In the genomic region with DNA sequence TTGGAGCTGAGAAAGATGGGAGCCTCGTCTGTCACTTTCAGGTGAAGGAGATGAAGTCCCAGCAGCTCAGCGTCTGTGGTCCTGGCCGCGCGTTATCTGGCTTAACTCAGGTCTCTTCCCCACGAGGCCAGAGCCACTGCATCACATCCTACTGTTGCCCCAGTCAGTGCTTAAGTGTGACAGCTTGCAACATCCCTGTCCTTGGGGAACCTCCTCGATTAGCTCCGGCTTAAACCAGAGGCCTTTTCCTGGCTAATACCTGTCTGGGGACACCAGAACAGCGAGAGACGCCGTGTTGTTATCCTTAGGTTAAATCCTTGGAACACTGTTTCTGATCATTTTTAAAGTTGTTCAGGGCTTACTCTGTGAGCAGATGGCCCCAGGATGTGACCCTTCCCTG, we compare ENCODE assay signal across 14 cellular contexts.
DNase-seq lines count a peak whose midpoint lies in the region; ATAC-seq lines count a peak whose summit lies in the region.
"Had no signal": no experiment of that assay in that cellular context is flagged by ENCODE, and none has a peak within 500 bp of the region (broad histone marks: within the 10 kb centered on the region; RNA-seq: fewer than 3 reads in every experiment).

No MANE protein-coding gene starts in this region.

- DNase-seq in activated naive CD4-positive, alpha-beta T cell treated with anti-CD3 and anti-CD28 coated beads for 36 hours = no peak
- peak; percentile 96 for DNase-seq in NCI-H82 treated with DMSO at 0.1 percent for 48 hours (lab: John Stamatoyannopoulos, UW; ENCODE audit: unreplicated experiment)
- DNase-seq in central memory CD8-positive, alpha-beta T cell (ENCODE audit: low spot score in 2 of 2) = no peak
- DNase-seq in sciatic nerve (ENCODE audit: low spot score) = no peak
- DNase-seq in T-helper 2 cell treated with Interferon-gamma antibody and Interleukin-4, amounts not matched to agents 5 μg/mL and 100 μg/mL, for 36 hours (ENCODE audit: low spot score) = no peak
- DNase-seq in HuH-7.5 (ENCODE audit: low spot score) = no peak
- DNase-seq: MG63, NCI-H1930, NCI-H2171, NCI-H510A had no signal

- peaks cover 11% of the 10 kb centered on the region for H3K36me3 Mint-ChIP-seq in activated naive CD4-positive, alpha-beta T cell treated with anti-CD3 and anti-CD28 coated beads, Interleukin-2, amount 50 U/mL, for 24 hours
- no peaks in the 10 kb centered on the region for H3K36me3 Mint-ChIP-seq in activated naive CD4-positive, alpha-beta T cell treated with anti-CD3 and anti-CD28 coated beads for 36 hours (ENCODE audit: low read depth)
- peaks cover 2% of the 10 kb centered on the region for H3K36me3 Mint-ChIP-seq in central memory CD8-positive, alpha-beta T cell (ENCODE audit: insufficient read depth)
- peaks cover 8% of the 10 kb centered on the region for H3K36me3 Mint-ChIP-seq in T-helper 2 cell treated with Interferon-gamma antibody and Interleukin-4, amounts not matched to agents 5 μg/mL and 100 μg/mL, for 36 hours (ENCODE audit: low read depth)
- H3K36me3 Mint-ChIP-seq: CD14-positive monocyte had no signal

- CTCF ChIA-PET in activated naive CD4-positive, alpha-beta T cell treated with anti-CD3 and anti-CD28 coated beads for 36 hours (lab: Charles Lee) = interaction anchor here (0.9 kb wide), 1 partner anchor 477 kb away, joined by 3 read pairs; no protein-coding TSS in a partner anchor

- H3K27me3 Mint-ChIP-seq in activated naive CD4-positive, alpha-beta T cell treated with anti-CD3 and anti-CD28 coated beads, Interleukin-2, amount 50 U/mL, for 24 hours = no peaks in the 10 kb centered on the region
- H3K27me3 Mint-ChIP-seq in activated naive CD4-positive, alpha-beta T cell treated with anti-CD3 and anti-CD28 coated beads for 36 hours (ENCODE audit: low read depth) = no peaks in the 10 kb centered on the region
- H3K27me3 Mint-ChIP-seq in central memory CD8-positive, alpha-beta T cell = no peaks in the 10 kb centered on the region
- peaks cover 28% of the 10 kb centered on the region for H3K27me3 Mint-ChIP-seq in T-helper 2 cell treated with Interferon-gamma antibody and Interleukin-4, amounts not matched to agents 5 μg/mL and 100 μg/mL, for 36 hours (ENCODE audit: low read depth)

- peaks cover 43% of the 10 kb centered on the region for H3K4me1 Mint-ChIP-seq in activated naive CD4-positive, alpha-beta T cell treated with anti-CD3 and anti-CD28 coated beads, Interleukin-2, amount 50 U/mL, for 24 hours
- peaks cover 38% of the 10 kb centered on the region for H3K4me1 Mint-ChIP-seq in activated naive CD4-positive, alpha-beta T cell treated with anti-CD3 and anti-CD28 coated beads for 36 hours (ENCODE audit: low read depth)
- H3K4me1 Mint-ChIP-seq in central memory CD8-positive, alpha-beta T cell = peaks cover 61% of the 10 kb centered on the region
- peaks cover 42% of the 10 kb centered on the region for H3K4me1 Mint-ChIP-seq in T-helper 2 cell treated with Interferon-gamma antibody and Interleukin-4, amounts not matched to agents 5 μg/mL and 100 μg/mL, for 36 hours (ENCODE audit: low read depth)
- H3K4me1 Mint-ChIP-seq: CD14-positive monocyte had no signal

- no peak overlapping the region for H3K4me3 Mint-ChIP-seq in activated naive CD4-positive, alpha-beta T cell treated with anti-CD3 and anti-CD28 coated beads, Interleukin-2, amount 50 U/mL, for 24 hours
- H3K4me3 Mint-ChIP-seq in activated naive CD4-positive, alpha-beta T cell treated with anti-CD3 and anti-CD28 coated beads for 36 hours = no peak overlapping the region
- peak overlapping the region; percentile 23 for H3K4me3 Mint-ChIP-seq in central memory CD8-positive, alpha-beta T cell
- H3K4me3 Mint-ChIP-seq in T-helper 2 cell treated with Interferon-gamma antibody and Interleukin-4, amounts not matched to agents 5 μg/mL and 100 μg/mL, for 36 hours = no peak overlapping the region
- H3K4me3 Mint-ChIP-seq: CD14-positive monocyte had no signal

- H3K9me3 Mint-ChIP-seq in activated naive CD4-positive, alpha-beta T cell treated with anti-CD3 and anti-CD28 coated beads, Interleukin-2, amount 50 U/mL, for 24 hours = peaks cover 7% of the 10 kb centered on the region
- H3K9me3 Mint-ChIP-seq in activated naive CD4-positive, alpha-beta T cell treated with anti-CD3 and anti-CD28 coated beads for 36 hours = peaks cover 10% of the 10 kb centered on the region
- peaks cover 14% of the 10 kb centered on the region for H3K9me3 Mint-ChIP-seq in central memory CD8-positive, alpha-beta T cell
- H3K9me3 Mint-ChIP-seq in T-helper 2 cell treated with Interferon-gamma antibody and Interleukin-4, amounts not matched to agents 5 μg/mL and 100 μg/mL, for 36 hours = peaks cover 15% of the 10 kb centered on the region

- H3K27ac Mint-ChIP-seq in activated naive CD4-positive, alpha-beta T cell treated with anti-CD3 and anti-CD28 coated beads, Interleukin-2, amount 50 U/mL, for 24 hours = peak overlapping the region; percentile 18
- H3K27ac Mint-ChIP-seq in activated naive CD4-positive, alpha-beta T cell treated with anti-CD3 and anti-CD28 coated beads for 36 hours = no peak overlapping the region
- H3K27ac Mint-ChIP-seq in central memory CD8-positive, alpha-beta T cell (ENCODE audit: low read depth) = peak overlapping the region; percentile 2
- H3K27ac Mint-ChIP-seq in T-helper 2 cell treated with Interferon-gamma antibody and Interleukin-4, amounts not matched to agents 5 μg/mL and 100 μg/mL, for 36 hours = no peak overlapping the region
- H3K27ac Mint-ChIP-seq: CD14-positive monocyte had no signal

- ATAC-seq in central memory CD8-positive, alpha-beta T cell (replicated peaks; ENCODE audit: extremely low read depth, poor library complexity, severe bottlenecking) = no peak
- ATAC-seq in sciatic nerve (peak; percentile 57), HG03139 (IDR thresholded peaks at IDR 0.05; ENCODE audit: unreplicated experiment) (no peak)
- ATAC-seq: A549 had no signal

- intact Hi-C loops in activated naive CD4-positive, alpha-beta T cell treated with anti-CD3 and anti-CD28 coated beads for 36 hours (cut with micrococcal nuclease) = no loop called here
- intact Hi-C loops in sciatic nerve (cut with DNase I) = loop anchor here (10.0 kb wide), 1 partner anchor 506 kb away; the partner anchor contains the start of gene ARL4C

Comparison
In these comparisons a context has a peak if more than half of its experiments do, and no peak if none do; other contexts are left out.
1. H3K27ac Mint-ChIP-seq: peak in activated naive CD4-positive, alpha-beta T cell treated with anti-CD3 and anti-CD28 coated beads, Interleukin-2, amount 50 U/mL, for 24 hours (single experiment) and central memory CD8-positive, alpha-beta T cell (single experiment); none in activated naive CD4-positive, alpha-beta T cell treated with anti-CD3 and anti-CD28 coated beads for 36 hours (single experiment) and T-helper 2 cell treated with Interferon-gamma antibody and Interleukin-4, amounts not matched to agents 5 μg/mL and 100 μg/mL, for 36 hours (single experiment).